ENCODE assay signal across 17 cellular contexts in genomic region chr20:50340586-50340985, GRCh38.
A peak's percentile ranks its signal among the peaks of the same experiment; 100 is the strongest.
DNase-seq lines count a peak whose midpoint lies in the region; ATAC-seq, FAIRE-seq and TF ChIP-seq lines count a peak whose summit lies in the region.
"Had no signal": no experiment of that assay in that cellular context is flagged by ENCODE, and none has a peak within 500 bp of the region (broad histone marks: within the 10 kb centered on the region; RNA-seq: fewer than 3 reads in every experiment).

No MANE protein-coding gene starts in this region.

- H3K36me3 Mint-ChIP-seq in activated T-cell treated with anti-CD3 and anti-CD28 coated beads, Interleukin-2, amount 50 U/mL, for 72 hours (ENCODE audit: insufficient read depth in 2 of 2): no peaks in the 10 kb centered on the region
- H3K36me3 Mint-ChIP-seq in dendritic cell treated with granulocyte-macrophage colony-stimulating factor and Interleukin-4, amounts not matched to agents 40 ng/mL and 50 ng/mL, for 4 days (ENCODE audit: low read depth): no peaks in the 10 kb centered on the region
- H3K36me3 Mint-ChIP-seq in stimulated activated memory B cell treated with anti-CD40 and anti-IgM and Interleukin-4, amounts not matched to agents 10 μg/mL and 1 μg/mL and 100 μg/mL, for 72 hours: no peaks in the 10 kb centered on the region
- H3K36me3 Mint-ChIP-seq in mesothelial cell of epicardium: no peaks in the 10 kb centered on the region

- no peak for FAIRE-seq in D721Med (lab: Jason Lieb, UNC)

- H3K27ac Mint-ChIP-seq in activated T-cell treated with anti-CD3 and anti-CD28 coated beads, Interleukin-2, amount 50 U/mL, for 72 hours: peak overlapping the region; percentile 99
- H3K27ac Mint-ChIP-seq in dendritic cell treated with granulocyte-macrophage colony-stimulating factor and Interleukin-4, amounts not matched to agents 40 ng/mL and 50 ng/mL, for 4 days: peak overlapping the region; percentile 80
- H3K27ac Mint-ChIP-seq in stimulated activated memory B cell treated with anti-CD40 and anti-IgM and Interleukin-4, amounts not matched to agents 10 μg/mL and 1 μg/mL and 100 μg/mL, for 72 hours: peak overlapping the region; percentile 10
- no peak overlapping the region for H3K27ac Mint-ChIP-seq in mesothelial cell of epicardium

- H3K4me2 ChIP-seq in PC-3 (ENCODE audit: low read length): no peak overlapping the region

- no peaks in the 10 kb centered on the region for H3K36me3 ChIP-seq in PC-3 (ENCODE audit: low read depth, low read length)
- H3K36me3 ChIP-seq: adrenal gland, uterus, WERI-Rb-1 had no signal

- POLR2A ChIA-PET in PC-3 (lab: Charles Lee; ENCODE audit: unreplicated experiment): no interaction called here

- H3K4me3 ChIP-seq in PC-3 (ENCODE audit: low read length): no peak overlapping the region
- H3K4me3 ChIP-seq: adrenal gland, uterus had no signal

- H3K4me1 Mint-ChIP-seq in activated T-cell treated with anti-CD3 and anti-CD28 coated beads, Interleukin-2, amount 50 U/mL, for 72 hours (ENCODE audit: low read depth): peaks cover 65% of the 10 kb centered on the region
- H3K4me1 Mint-ChIP-seq in dendritic cell treated with granulocyte-macrophage colony-stimulating factor and Interleukin-4, amounts not matched to agents 40 ng/mL and 50 ng/mL, for 4 days (ENCODE audit: low read depth): peaks cover 64% of the 10 kb centered on the region
- H3K4me1 Mint-ChIP-seq in stimulated activated memory B cell treated with anti-CD40 and anti-IgM and Interleukin-4, amounts not matched to agents 10 μg/mL and 1 μg/mL and 100 μg/mL, for 72 hours: peaks cover 50% of the 10 kb centered on the region
- peaks cover 32% of the 10 kb centered on the region for H3K4me1 Mint-ChIP-seq in mesothelial cell of epicardium

- H3K27me3 ChIP-seq in PC-3 (ENCODE audit: low read length): no peaks in the 10 kb centered on the region
- H3K27me3 ChIP-seq: adrenal gland, uterus had no signal

- no peak overlapping the region for H2AFZ ChIP-seq in PC-3 (ENCODE audit: low read length)

- H4K20me1 ChIP-seq in PC-3 (ENCODE audit: low read length): no peaks in the 10 kb centered on the region

- H3K9me3 ChIP-seq in PC-3 (ENCODE audit: low read length): no peaks in the 10 kb centered on the region
- H3K9me3 ChIP-seq: adrenal gland, uterus had no signal

- no peak overlapping the region for H3K9ac ChIP-seq in PC-3 (ENCODE audit: low read length)

- no peak for DNase-seq in activated T-cell treated with anti-CD3 and anti-CD28 coated beads, Interleukin-2, amount 50 U/mL, for 72 hours
- DNase-seq in activated T-cell treated with anti-CD3 and anti-CD28 coated beads, Interleukin-2, amount 50 U/mL, for 1 hour: no peak
- DNase-seq in PC-3 (no peak), D721Med (ENCODE audit: insufficient read length, low spot score) (no peak), NCI-H146 (lab: John Stamatoyannopoulos, UW) (no peak), mesothelial cell of epicardium (ENCODE audit: low spot score in 2 of 2, unreplicated experiment in 2 of 2) (no peak)
- DNase-seq: effector memory CD4-positive, alpha-beta T cell; islet precursor cell; mammary epithelial cell; NCI-H1930; NCI-H446; WERI-Rb-1 had no signal

- no peak for ATAC-seq in activated T-cell treated with anti-CD3 and anti-CD28 coated beads, Interleukin-2, amount 50 U/mL, for 72 hours (replicated peaks in 1 of 2)
- ATAC-seq in PC-3: no peak
- ATAC-seq in stimulated activated memory B cell treated with anti-CD40 and anti-IgM and Interleukin-4, amounts not matched to agents 10 μg/mL and 1 μg/mL and 100 μg/mL, for 72 hours: no peak

- BruUV-seq in PC-3 (replicated peaks; lab: Mats Ljungman, UMichigan): no TSS peak

- H3K9me3 Mint-ChIP-seq in activated T-cell treated with anti-CD3 and anti-CD28 coated beads, Interleukin-2, amount 50 U/mL, for 72 hours: no peaks in the 10 kb centered on the region
- no peaks in the 10 kb centered on the region for H3K9me3 Mint-ChIP-seq in dendritic cell treated with granulocyte-macrophage colony-stimulating factor and Interleukin-4, amounts not matched to agents 40 ng/mL and 50 ng/mL, for 4 days
- no peaks in the 10 kb centered on the region for H3K9me3 Mint-ChIP-seq in stimulated activated memory B cell treated with anti-CD40 and anti-IgM and Interleukin-4, amounts not matched to agents 10 μg/mL and 1 μg/mL and 100 μg/mL, for 72 hours
- no peaks in the 10 kb centered on the region for H3K9me3 Mint-ChIP-seq in mesothelial cell of epicardium
- H3K9me3 Mint-ChIP-seq: nephron had no signal

- intact Hi-C loops in PC-3 (cut with micrococcal nuclease): no loop called here
- intact Hi-C loops in dendritic cell treated with granulocyte-macrophage colony-stimulating factor and Interleukin-4, amounts not matched to agents 40 ng/mL and 50 ng/mL, for 4 days (cut with micrococcal nuclease): loop anchor here (10.0 kb wide), 1 partner anchor 66 kb away; no protein-coding TSS in a partner anchor

- H3F3A ChIP-seq in PC-3 (ENCODE audit: low read length, unreplicated experiment): no peaks in the 10 kb centered on the region

- no peak overlapping the region for H3K27ac ChIP-seq in PC-3 (ENCODE audit: low read length)
- H3K27ac ChIP-seq: WERI-Rb-1 had no signal

- CTCF ChIA-PET in PC-3 (lab: Charles Lee): no interaction called here

- peak; percentile 17; the same call in 1 of the 2 replicates for TF ChIP-seq CTCF in PC-3 (conservative IDR thresholded peaks at IDR 0.05; ENCODE audit: low read depth, low read length)
- TF ChIP-seq CTCF in D721Med (IDR thresholded peaks at IDR 0.05; ENCODE audit: insufficient read depth, missing control alignments): no peak
- TF ChIP-seq CTCF in mesothelial cell of epicardium (IDR thresholded peaks at IDR 0.05; ENCODE audit: unreplicated experiment): no peak

- H3K79me2 ChIP-seq in PC-3 (ENCODE audit: low read length): no peaks in the 10 kb centered on the region

- H3K27me3 Mint-ChIP-seq in activated T-cell treated with anti-CD3 and anti-CD28 coated beads, Interleukin-2, amount 50 U/mL, for 72 hours (ENCODE audit: low read depth): no peaks in the 10 kb centered on the region
- peaks cover 10% of the 10 kb centered on the region for H3K27me3 Mint-ChIP-seq in dendritic cell treated with granulocyte-macrophage colony-stimulating factor and Interleukin-4, amounts not matched to agents 40 ng/mL and 50 ng/mL, for 4 days
- H3K27me3 Mint-ChIP-seq in stimulated activated memory B cell treated with anti-CD40 and anti-IgM and Interleukin-4, amounts not matched to agents 10 μg/mL and 1 μg/mL and 100 μg/mL, for 72 hours: peaks cover 34% of the 10 kb centered on the region
- no peaks in the 10 kb centered on the region for H3K27me3 Mint-ChIP-seq in mesothelial cell of epicardium (ENCODE audit: low read depth)

- peak overlapping the region; percentile 80 to 85 for H3K4me3 Mint-ChIP-seq in activated T-cell treated with anti-CD3 and anti-CD28 coated beads, Interleukin-2, amount 50 U/mL, for 72 hours
- H3K4me3 Mint-ChIP-seq in dendritic cell treated with granulocyte-macrophage colony-stimulating factor and Interleukin-4, amounts not matched to agents 40 ng/mL and 50 ng/mL, for 4 days: no peak overlapping the region
- H3K4me3 Mint-ChIP-seq in stimulated activated memory B cell treated with anti-CD40 and anti-IgM and Interleukin-4, amounts not matched to agents 10 μg/mL and 1 μg/mL and 100 μg/mL, for 72 hours: no peak overlapping the region
- H3K4me3 Mint-ChIP-seq in mesothelial cell of epicardium: no peak overlapping the region
- H3K4me3 Mint-ChIP-seq: nephron had no signal

- no peaks in the 10 kb centered on the region for H3K4me1 ChIP-seq in PC-3 (ENCODE audit: insufficient read depth, low read length)
- H3K4me1 ChIP-seq: uterus had no signal

- H3K9me2 ChIP-seq in PC-3 (replicated peaks; ENCODE audit: low read length): no peaks in the 10 kb centered on the region

Comparison
In these comparisons a context has a peak if more than half of its experiments do, and no peak if none do; other contexts are left out.
1. H3K4me3 Mint-ChIP-seq: peak in activated T-cell treated with anti-CD3 and anti-CD28 coated beads, Interleukin-2, amount 50 U/mL, for 72 hours (2 of 2); none in dendritic cell treated with granulocyte-macrophage colony-stimulating factor and Interleukin-4, amounts not matched to agents 40 ng/mL and 50 ng/mL, for 4 days (single experiment), stimulated activated memory B cell treated with anti-CD40 and anti-IgM and Interleukin-4, amounts not matched to agents 10 μg/mL and 1 μg/mL and 100 μg/mL, for 72 hours (single experiment) and mesothelial cell of epicardium (single experiment).